In the genomic region with DNA sequence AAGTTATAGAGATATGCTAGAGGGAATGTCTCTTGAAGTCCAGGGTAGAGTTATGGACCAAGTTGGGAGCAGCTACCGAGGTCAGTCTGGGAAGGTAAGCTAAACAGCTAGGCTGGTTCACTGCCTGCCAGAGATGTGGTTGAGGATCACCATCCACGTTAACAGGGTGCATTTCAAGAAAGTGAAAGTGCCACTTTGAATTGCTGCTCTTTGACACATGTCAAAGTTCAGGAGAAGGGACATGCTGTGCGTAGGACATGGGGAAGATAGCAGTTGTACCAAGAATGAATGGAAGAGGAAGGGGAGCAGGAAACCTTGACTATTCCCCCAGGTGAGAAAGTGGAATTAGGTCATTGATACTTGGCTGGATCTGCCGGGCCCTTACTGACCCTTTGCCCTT, we compare ENCODE assay signal across 24 cellular contexts. TPM values are rescaled to one million over a fixed set of nuclear protein-coding genes. Genes with fewer than 3 reads are reported as not detected.
A peak's percentile ranks its signal among the peaks of the same experiment; 100 is the strongest.
DNase-seq lines count a peak whose midpoint lies in the region; ATAC-seq, FAIRE-seq and TF ChIP-seq lines count a peak whose summit lies in the region.
"Had no signal": no experiment of that assay in that cellular context is flagged by ENCODE, and none has a peak within 500 bp of the region (broad histone marks: within the 10 kb centered on the region; RNA-seq: fewer than 3 reads in every experiment).

No MANE protein-coding gene starts in this region.

- H3K36me3 ChIP-seq in BLaER1 (peaks cover 35% of the 10 kb centered on the region), mucosa of descending colon (ENCODE audit: low read depth) (no peaks in the 10 kb centered on the region)

- TF ChIP-seq CTCF in activated CD8-positive, alpha-beta T cell treated with anti-CD3 and anti-CD28 coated beads for 36 hours (IDR thresholded peaks at IDR 0.05): no peak
- TF ChIP-seq CTCF in mucosa of descending colon (IDR thresholded peaks at IDR 0.05): no peak

- peak overlapping the region; percentile 20 for H3K27ac Mint-ChIP-seq in activated CD8-positive, alpha-beta T cell treated with anti-CD3 and anti-CD28 coated beads, Interleukin-2, amount 10 ng/mL, durations not matched to agents 7 days and 5 days
- no peak overlapping the region for H3K27ac Mint-ChIP-seq in activated CD8-positive, alpha-beta T cell treated with anti-CD3 and anti-CD28 coated beads for 36 hours
- H3K27ac Mint-ChIP-seq: HFFc6 had no signal

- H3K4me1 ChIP-seq in BLaER1 (peaks cover 46% of the 10 kb centered on the region), mucosa of descending colon (ENCODE audit: low read depth) (peaks cover 1% of the 10 kb centered on the region)

- CTCF ChIA-PET in activated CD8-positive, alpha-beta T cell treated with anti-CD3 and anti-CD28 coated beads, Interleukin-2, amount 10 ng/mL, durations not matched to agents 7 days and 5 days (lab: Charles Lee): no interaction called here
- CTCF ChIA-PET in activated CD8-positive, alpha-beta T cell treated with anti-CD3 and anti-CD28 coated beads for 36 hours (lab: Charles Lee): no interaction called here

- no peak for DNase-seq in activated CD8-positive, alpha-beta T cell treated with anti-CD3 and anti-CD28 coated beads, Interleukin-2, amount 10 ng/mL, durations not matched to agents 7 days and 5 days
- no peak for DNase-seq in activated CD8-positive, alpha-beta T cell treated with anti-CD3 and anti-CD28 coated beads for 36 hours
- DNase-seq in HTR-8/SVneo (ENCODE audit: insufficient read length, low spot score) (no peak), mucosa of descending colon (no peak), GOT3 (lab: John Stamatoyannopoulos, UW) (no peak), amniotic stem cell (lab: John Stamatoyannopoulos, UW) (no peak)
- DNase-seq: C1 segment of cervical spinal cord; DMS79 treated with DMSO at 0.1 percent for 48 hours; GM23248; HFFc6; KBM-7; NCI-H1092; NCI-H1694; NCI-H2107; NCI-H526 treated with DMSO at 0.1 percent for 48 hours; NK-92 treated with Interleukin-12 subunit alpha and Interleukin-12 subunit beta, amount 100 ng/mL, for 24 hours; OCI-M1 had no signal

- H3K4me3 Mint-ChIP-seq in activated CD8-positive, alpha-beta T cell treated with anti-CD3 and anti-CD28 coated beads, Interleukin-2, amount 10 ng/mL, durations not matched to agents 7 days and 5 days: no peak overlapping the region
- no peak overlapping the region for H3K4me3 Mint-ChIP-seq in activated CD8-positive, alpha-beta T cell treated with anti-CD3 and anti-CD28 coated beads for 36 hours
- H3K4me3 Mint-ChIP-seq: HFFc6 had no signal

- POLR2A ChIA-PET in activated CD8-positive, alpha-beta T cell treated with anti-CD3 and anti-CD28 coated beads, Interleukin-2, amount 10 ng/mL, durations not matched to agents 7 days and 5 days (lab: Charles Lee): no interaction called here
- POLR2A ChIA-PET in activated CD8-positive, alpha-beta T cell treated with anti-CD3 and anti-CD28 coated beads for 36 hours (lab: Charles Lee): no interaction called here

- ATAC-seq in activated CD8-positive, alpha-beta T cell treated with anti-CD3 and anti-CD28 coated beads, Interleukin-2, amount 10 ng/mL, durations not matched to agents 7 days and 5 days: no peak
- no peak for ATAC-seq in activated CD8-positive, alpha-beta T cell treated with anti-CD3 and anti-CD28 coated beads for 36 hours
- ATAC-seq in mucosa of descending colon: peak; percentile 18
- ATAC-seq in GM19455 (IDR thresholded peaks at IDR 0.05; ENCODE audit: unreplicated experiment): no peak

- peaks cover 9% of the 10 kb centered on the region for H3K4me1 Mint-ChIP-seq in activated CD8-positive, alpha-beta T cell treated with anti-CD3 and anti-CD28 coated beads, Interleukin-2, amount 10 ng/mL, durations not matched to agents 7 days and 5 days (ENCODE audit: low read depth)
- H3K4me1 Mint-ChIP-seq in activated CD8-positive, alpha-beta T cell treated with anti-CD3 and anti-CD28 coated beads for 36 hours (ENCODE audit: low read depth): no peaks in the 10 kb centered on the region

- H3K4me3 ChIP-seq in BLaER1 (no peak overlapping the region), mucosa of descending colon (no peak overlapping the region)
- H3K4me3 ChIP-seq: GM23248 had no signal

- peak; percentile 99 for FAIRE-seq in HTR-8/SVneo (lab: Jason Lieb, UNC)
- FAIRE-seq: D721Med, G401.6, GM12891, GM19239 had no signal

- H3K27ac ChIP-seq in BLaER1: peak overlapping the region; percentile 73; the same call in 1 of the 2 replicates
- H3K27ac ChIP-seq: GM23248, RWPE1 had no signal

- H3K9me3 Mint-ChIP-seq in activated CD8-positive, alpha-beta T cell treated with anti-CD3 and anti-CD28 coated beads, Interleukin-2, amount 10 ng/mL, durations not matched to agents 7 days and 5 days (ENCODE audit: insufficient read depth): no peaks in the 10 kb centered on the region
- H3K9me3 Mint-ChIP-seq in activated CD8-positive, alpha-beta T cell treated with anti-CD3 and anti-CD28 coated beads for 36 hours: no peaks in the 10 kb centered on the region
- H3K9me3 Mint-ChIP-seq: HFFc6 had no signal

- H3K9ac ChIP-seq in BLaER1: no peak overlapping the region
- H3K9ac ChIP-seq: GM23248 had no signal

- H3K36me3 Mint-ChIP-seq in activated CD8-positive, alpha-beta T cell treated with anti-CD3 and anti-CD28 coated beads, Interleukin-2, amount 10 ng/mL, durations not matched to agents 7 days and 5 days (ENCODE audit: low read depth): peaks cover 26% of the 10 kb centered on the region
- peaks cover 16% of the 10 kb centered on the region for H3K36me3 Mint-ChIP-seq in activated CD8-positive, alpha-beta T cell treated with anti-CD3 and anti-CD28 coated beads for 36 hours (ENCODE audit: low read depth)

- H3K9me3 ChIP-seq in BLaER1: no peaks in the 10 kb centered on the region
- no peaks in the 10 kb centered on the region for H3K9me3 ChIP-seq in mucosa of descending colon

- no peaks in the 10 kb centered on the region for H3K27me3 Mint-ChIP-seq in activated CD8-positive, alpha-beta T cell treated with anti-CD3 and anti-CD28 coated beads, Interleukin-2, amount 10 ng/mL, durations not matched to agents 7 days and 5 days (ENCODE audit: low read depth)
- no peaks in the 10 kb centered on the region for H3K27me3 Mint-ChIP-seq in activated CD8-positive, alpha-beta T cell treated with anti-CD3 and anti-CD28 coated beads for 36 hours

- H3K4me2 ChIP-seq in BLaER1: no peak overlapping the region

- H3K27me3 ChIP-seq in BLaER1: no peaks in the 10 kb centered on the region

- intact Hi-C loops in activated CD8-positive, alpha-beta T cell treated with anti-CD3 and anti-CD28 coated beads for 36 hours (cut with micrococcal nuclease): no loop called here
- intact Hi-C loops in mucosa of descending colon (cut with DNase I, micrococcal nuclease): no loop called here

- no peaks in the 10 kb centered on the region for H4K20me1 ChIP-seq in BLaER1

RNA-seq across cellular contexts. Expression of a gene that starts 49.5 kb away (rescaled TPM):
- total RNA-seq in activated CD8-positive, alpha-beta T cell treated with anti-CD3 and anti-CD28 coated beads, Interleukin-2, amount 10 ng/mL, durations not matched to agents 7 days and 5 days: 100 to 1,000 TPM; 132 to 134 TPM
- 10 to 100 TPM; 92.6 to 92.8 TPM for total RNA-seq in activated CD8-positive, alpha-beta T cell treated with anti-CD3 and anti-CD28 coated beads for 36 hours
- total RNA-seq in mucosa of descending colon: 100 to 1,000 TPM; 129 to 153 (median 147) TPM
